21 cellular contexts compared by ENCODE assay signal in genomic region chr7:29926761-29927160, GRCh38.
A peak's percentile ranks its signal among the peaks of the same experiment; 100 is the strongest.
DNase-seq lines count a peak whose midpoint lies in the region; ATAC-seq and TF ChIP-seq lines count a peak whose summit lies in the region.
"Had no signal": no experiment of that assay in that cellular context is flagged by ENCODE, and none has a peak within 500 bp of the region (broad histone marks: within the 10 kb centered on the region; RNA-seq: fewer than 3 reads in every experiment).

No MANE protein-coding gene starts in this region.

- no peaks in the 10 kb centered on the region for H3K27me3 Mint-ChIP-seq in mesothelial cell of epicardium (ENCODE audit: low read depth)
- no peaks in the 10 kb centered on the region for H3K27me3 Mint-ChIP-seq in stimulated activated naive B cell treated with anti-CD40 and anti-IgM and Interleukin-4, amounts not matched to agents 10 μg/mL and 1 μg/mL and 100 μg/mL, for 72 hours

- ATAC-seq in stimulated activated naive B cell treated with anti-CD40 and anti-IgM and Interleukin-4, amounts not matched to agents 10 μg/mL and 1 μg/mL and 100 μg/mL, for 72 hours (replicated peaks): no peak
- ATAC-seq in GM19397 (IDR thresholded peaks at IDR 0.05; ENCODE audit: unreplicated experiment) (no peak), HG02840 (IDR thresholded peaks at IDR 0.05; ENCODE audit: low FRiP score, unreplicated experiment) (no peak)
- ATAC-seq: Right ventricle myocardium inferior had no signal

- H3K4me3 Mint-ChIP-seq in mesothelial cell of epicardium: no peak overlapping the region
- H3K4me3 Mint-ChIP-seq in stimulated activated naive B cell treated with anti-CD40 and anti-IgM and Interleukin-4, amounts not matched to agents 10 μg/mL and 1 μg/mL and 100 μg/mL, for 72 hours: no peak overlapping the region
- H3K4me3 Mint-ChIP-seq: CD8-positive, alpha-beta memory T cell had no signal

- no peaks in the 10 kb centered on the region for H3K9me3 Mint-ChIP-seq in mesothelial cell of epicardium
- H3K9me3 Mint-ChIP-seq in stimulated activated naive B cell treated with anti-CD40 and anti-IgM and Interleukin-4, amounts not matched to agents 10 μg/mL and 1 μg/mL and 100 μg/mL, for 72 hours: no peaks in the 10 kb centered on the region
- H3K9me3 Mint-ChIP-seq: CD8-positive, alpha-beta memory T cell had no signal

- H3K27ac ChIP-seq in dorsolateral prefrontal cortex: peak overlapping the region in 57 of 59 donors; percentile 8 to 92 (median 79)
- H3K27ac ChIP-seq: GM23248, KMS-11, SJSA1 had no signal

- in situ Hi-C loops in SK-MEL-5 (cut with HindIII; ENCODE audit: low pct_unique_long_range_greater_than_20kb, low sequenced_read_pairs): no loop called here

- H3K27ac Mint-ChIP-seq in mesothelial cell of epicardium: peak overlapping the region; percentile 47
- H3K27ac Mint-ChIP-seq in stimulated activated naive B cell treated with anti-CD40 and anti-IgM and Interleukin-4, amounts not matched to agents 10 μg/mL and 1 μg/mL and 100 μg/mL, for 72 hours: peak overlapping the region; percentile 47
- H3K27ac Mint-ChIP-seq: CD8-positive, alpha-beta memory T cell had no signal

- peak overlapping the region in 6 of 59 donors; percentile 8 to 32 (median 14) for H3K4me3 ChIP-seq in dorsolateral prefrontal cortex
- H3K4me3 ChIP-seq: GM23248, HAP-1, SJSA1 had no signal

- TF ChIP-seq CTCF in dorsolateral prefrontal cortex (IDR thresholded peaks at IDR 0.05 in 54 of 56, conservative IDR thresholded peaks at IDR 0.05 in 2 of 56; ENCODE audit: low read depth in 1 of 56, partially characterized antibody in 56 of 56) (peak in 21 of 56 donors; percentile 7 to 47 (median 18)), mesothelial cell of epicardium (IDR thresholded peaks at IDR 0.05; ENCODE audit: unreplicated experiment) (no peak)

- peaks cover 21% of the 10 kb centered on the region for H3K36me3 Mint-ChIP-seq in mesothelial cell of epicardium
- peaks cover 0 to 28% of the 10 kb centered on the region in 2 donors for H3K36me3 Mint-ChIP-seq in stimulated activated naive B cell treated with anti-CD40 and anti-IgM and Interleukin-4, amounts not matched to agents 10 μg/mL and 1 μg/mL and 100 μg/mL, for 72 hours
- H3K36me3 Mint-ChIP-seq: CD8-positive, alpha-beta memory T cell had no signal

- peak; percentile 84 for DNase-seq in SK-MEL-5 (ENCODE audit: low read depth, low spot score)
- no peak for DNase-seq in dorsolateral prefrontal cortex
- no peak for DNase-seq in mesothelial cell of epicardium (ENCODE audit: low spot score in 2 of 2, unreplicated experiment in 2 of 2)
- DNase-seq in stimulated activated naive B cell treated with anti-CD40 and anti-IgM and Interleukin-4, amounts not matched to agents 10 μg/mL and 1 μg/mL and 100 μg/mL, for 72 hours: no peak
- DNase-seq in NOMO-1 treated with DMSO at 0.1 percent for 48 hours (lab: John Stamatoyannopoulos, UW; ENCODE audit: unreplicated experiment): no peak
- no peak for DNase-seq in NCI-H510A treated with DMSO at 0.1 percent for 48 hours (lab: John Stamatoyannopoulos, UW)
- DNase-seq: AML-193; CD8-positive, alpha-beta memory T cell; GM23248; NCI-H1105; NCI-H2029 treated with DMSO at 0.1 percent for 48 hours; NCI-H2171; NCI-H345; NCI-H524 treated with DMSO at 0.1 percent for 48 hours; OCI-M1 had no signal

- intact Hi-C loops in dorsolateral prefrontal cortex (cut with DNase I): loop anchor here (5.0 to 10.0 kb wide), 4 partner anchors 36 to 174 kb away; partner anchors contain the start of gene SCRN1 (in 1 of the 2)

- no peaks in the 10 kb centered on the region for H3K4me1 Mint-ChIP-seq in mesothelial cell of epicardium
- H3K4me1 Mint-ChIP-seq in stimulated activated naive B cell treated with anti-CD40 and anti-IgM and Interleukin-4, amounts not matched to agents 10 μg/mL and 1 μg/mL and 100 μg/mL, for 72 hours: peaks cover 2 to 5% of the 10 kb centered on the region in 2 donors
- H3K4me1 Mint-ChIP-seq: CD8-positive, alpha-beta memory T cell had no signal

- no peaks in the 10 kb centered on the region for H3K27me3 ChIP-seq in dorsolateral prefrontal cortex
- H3K27me3 ChIP-seq: SJSA1 had no signal
